Comparison of ENCODE assay signal across 31 cellular contexts in the genomic region with DNA sequence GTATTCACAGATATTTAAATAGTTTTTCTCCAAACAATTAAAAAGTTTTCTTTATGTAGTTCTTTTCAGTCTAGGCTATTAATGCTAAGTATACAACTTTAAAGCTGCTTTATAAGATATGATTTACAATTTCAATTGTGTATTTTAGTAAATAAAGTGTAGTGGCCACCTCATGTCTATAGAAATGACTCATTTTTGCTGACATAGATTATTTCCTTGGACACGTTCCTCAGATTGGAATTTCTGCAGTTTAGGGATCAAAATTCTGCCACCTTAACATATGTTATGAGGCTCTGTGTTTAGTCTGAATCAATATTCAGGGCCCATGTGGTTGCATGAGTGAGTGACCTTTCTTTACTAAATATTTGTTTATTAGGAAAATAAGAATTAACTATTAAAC.
"Had no signal": no experiment of that assay in that cellular context is flagged by ENCODE, and none has a peak within 500 bp of the region (broad histone marks: within the 10 kb centered on the region; RNA-seq: fewer than 3 reads in every experiment).

No MANE protein-coding gene starts in this region.

- H3K27ac ChIP-seq: ascending aorta, cardiac muscle cell, VCaP had no signal

- ATAC-seq: activated CD8-positive, alpha-beta T cell treated with anti-CD3 and anti-CD28 coated beads for 36 hours; activated naive CD8-positive, alpha-beta T cell treated with anti-CD3 and anti-CD28 coated beads, Interleukin-2, amount 50 U/mL, for 24 hours; activated T-cell treated with anti-CD3 and anti-CD28 coated beads, Interleukin-2, amount 50 U/mL, for 4 hours; activated T-cell treated with anti-CD3 and anti-CD28 coated beads, Interleukin-2, amount 50 U/mL, for 72 hours; activated T-helper 17 cell treated with anti-CD3 and anti-CD28 coated beads, Interleukin-2, amount 50 U/mL, for 72 hours had no signal

- H3K9me3 ChIP-seq: ascending aorta had no signal

- H3K4me3 ChIP-seq: ascending aorta, cardiac muscle cell had no signal

- H3K27me3 ChIP-seq: ascending aorta, cardiac muscle cell had no signal

- H3K36me3 ChIP-seq: ascending aorta, cardiac muscle cell had no signal

- DNase-seq: activated B cell treated with CpG ODN at 0.5 μM for 24 hours; activated CD4-positive, alpha-beta memory T cell treated with anti-CD3 and anti-CD28 coated beads for 36 hours; activated CD4-positive, alpha-beta T cell treated with anti-CD3 and anti-CD28 coated beads for 4 hours; activated CD4-positive, alpha-beta T cell treated with anti-CD3 and anti-CD28 coated beads, Interleukin-2, amount 10 ng/mL, durations not matched to agents 24 days and 14 days; activated CD4-positive, alpha-beta T cell treated with anti-CD3 and anti-CD28 coated beads, Interleukin-2, amount 50 U/mL, for 1 hour; activated CD4-positive, alpha-beta T cell treated with anti-CD3 and anti-CD28 coated beads, Interleukin-2, amount 50 U/mL, for 4 hours; activated CD4-positive, CD25-positive, alpha-beta regulatory T cell treated with anti-CD3 and anti-CD28 coated beads, Interleukin-2, amount 50 U/mL, for 72 hours; activated CD8-positive, alpha-beta memory T cell treated with anti-CD3 and anti-CD28 coated beads, Interleukin-2, amount 50 U/mL, for 4 hours; activated CD8-positive, alpha-beta T cell treated with anti-CD3 and anti-CD28 coated beads for 36 hours; activated effector memory CD4-positive, alpha-beta T cell treated with anti-CD3 and anti-CD28 coated beads, Interleukin-2, amount 50 U/mL, for 16 hours; activated gamma-delta T cell treated with Interleukin-2 at 50 U/mL for 16 hours; activated naive CD4-positive, alpha-beta T cell treated with anti-CD3 and anti-CD28 coated beads, Interleukin-2, amount 10 ng/mL, durations not matched to agents 7 days and 5 days; activated naive CD4-positive, alpha-beta T cell treated with Interleukin-2 at 50 U/mL for 16 hours; activated naive CD8-positive, alpha-beta T cell treated with anti-CD3 and anti-CD28 coated beads, Interleukin-2, amount 10 ng/mL, durations not matched to agents 7 days and 5 days; activated naive CD8-positive, alpha-beta T cell treated with anti-CD3 and anti-CD28 coated beads, Interleukin-2, amount 50 U/mL, for 24 hours; activated T-cell treated with anti-CD3 and anti-CD28 coated beads for 4 hours; activated T-cell treated with anti-CD3 and anti-CD28 coated beads, Interleukin-2, amount 50 U/mL, for 1 hour; activated T-cell treated with anti-CD3 and anti-CD28 coated beads, Interleukin-2, amount 50 U/mL, for 4 hours; activated T-cell treated with anti-CD3 and anti-CD28 coated beads, Interleukin-2, amount 50 U/mL, for 72 hours; amygdala; anterior cingulate cortex; caudate nucleus; cerebellar nuclear complex; T-helper 2 cell; T-helper 9 cell had no signal

- FAIRE-seq: bronchial epithelial cell, TTC549 had no signal

- H3K4me1 ChIP-seq: ascending aorta had no signal
